Comparison of ENCODE assay signal across 8 cellular contexts in the genomic region with DNA sequence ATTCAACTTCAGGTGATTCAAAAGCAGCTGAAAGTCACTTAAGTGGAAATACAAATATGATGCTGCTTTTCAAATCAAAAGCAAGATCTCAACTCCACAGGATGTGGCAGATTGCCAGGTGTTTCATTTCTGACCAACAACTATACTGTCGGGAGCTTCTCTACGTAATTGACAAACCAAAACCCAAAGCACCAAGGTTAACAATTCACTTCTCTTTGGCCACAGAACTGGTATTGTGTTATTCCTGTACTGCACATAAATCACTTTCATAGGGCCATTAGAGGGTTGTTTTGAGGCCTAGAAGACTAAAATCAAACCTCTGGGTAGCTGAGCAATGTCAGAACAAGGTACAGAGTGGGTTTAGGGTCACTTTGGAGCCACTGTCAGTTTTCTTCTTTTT.
DNase-seq lines count a peak whose midpoint lies in the region; ATAC-seq and TF ChIP-seq lines count a peak whose summit lies in the region.

No MANE protein-coding gene starts in this region.

- DNase-seq in NCI-H2081 treated with DMSO at 0.1 percent for 48 hours (lab: John Stamatoyannopoulos, UW) (peak; percentile 79), foreskin keratinocyte (peak; percentile 19 to 48), OCI-M2 (lab: John Stamatoyannopoulos, UW; ENCODE audit: unreplicated experiment) (no peak), germinal center (ENCODE audit: low spot score) (no peak), NCI-H446 treated with DMSO at 0.1 percent for 48 hours (lab: John Stamatoyannopoulos, UW) (no peak), dedifferentiated amniotic fluid mesenchymal stem cell (ENCODE audit: extremely low spot score) (no peak)

- no peaks in the 10 kb centered on the region for H3K27me3 ChIP-seq in foreskin keratinocyte

- no peak for TF ChIP-seq CTCF in foreskin keratinocyte (conservative IDR thresholded peaks at IDR 0.05)

- H3K4me1 ChIP-seq in foreskin keratinocyte: peaks cover 16% of the 10 kb centered on the region

- H3K27ac ChIP-seq in foreskin keratinocyte: no peak overlapping the region

- ATAC-seq in GM19324 (IDR thresholded peaks at IDR 0.05; ENCODE audit: low FRiP score, unreplicated experiment) (peak; percentile 99), HG02970 (IDR thresholded peaks at IDR 0.05; ENCODE audit: low FRiP score, unreplicated experiment) (peak; percentile 100), foreskin keratinocyte (no peak)

Comparison
In these comparisons a context has a peak if more than half of its experiments do, and no peak if none do; other contexts are left out.
1. DNase-seq: peak in NCI-H2081 treated with DMSO at 0.1 percent for 48 hours (single experiment) and foreskin keratinocyte (2 of 2); none in OCI-M2 (single experiment), germinal center (single experiment), NCI-H446 treated with DMSO at 0.1 percent for 48 hours (single experiment) and dedifferentiated amniotic fluid mesenchymal stem cell (single experiment).